In the genomic region with DNA sequence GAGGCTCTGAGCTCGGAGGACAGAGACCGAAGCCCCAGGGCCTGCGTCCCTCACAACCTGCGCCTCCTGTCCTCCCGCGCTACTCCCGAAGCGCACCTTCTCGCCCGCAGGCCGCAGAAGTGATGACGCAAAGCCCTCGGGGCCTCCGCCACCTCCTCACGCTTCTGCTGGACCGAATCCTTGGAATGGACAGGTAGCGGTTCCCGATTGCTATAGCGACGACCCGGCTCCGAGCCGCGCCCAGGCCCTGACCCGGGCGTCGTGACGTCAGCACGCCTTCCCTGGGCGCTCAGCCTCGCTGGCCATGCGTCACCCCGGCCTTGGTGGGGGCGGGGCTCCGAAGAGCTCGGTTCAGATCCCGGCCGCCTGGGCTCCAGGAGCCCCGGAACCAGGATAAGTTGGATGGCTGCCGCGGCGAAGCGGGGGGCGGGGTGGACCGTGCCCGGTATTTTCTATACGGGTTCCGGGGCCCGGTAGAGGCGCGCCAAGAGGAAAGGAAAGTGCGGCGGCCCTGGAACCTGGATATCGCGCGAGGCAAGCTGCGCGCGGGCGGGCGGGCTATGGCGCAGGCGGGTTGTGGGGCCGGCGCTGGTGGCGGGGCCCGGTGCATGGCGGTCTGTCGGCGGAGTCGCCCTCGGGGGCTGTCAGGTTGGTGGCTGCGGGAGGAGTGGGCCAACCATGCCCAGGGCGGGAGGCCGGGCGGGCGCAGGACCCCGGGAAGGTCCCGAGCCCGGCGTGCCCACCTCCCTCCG, we compare ENCODE assay signal across 8 cellular contexts. TPM values are rescaled to one million over a fixed set of nuclear protein-coding genes. Genes with fewer than 3 reads are reported as not detected.
DNase-seq lines count a peak whose midpoint lies in the region; ATAC-seq, FAIRE-seq and TF ChIP-seq lines count a peak whose summit lies in the region.

TSS of gene ZNF76 (plus strand) at position 542 of the 752 bp plus-strand sequence. CDS start 21,417 bp downstream, outside the sequence.

- H3K27me3 Mint-ChIP-seq in progenitor cell of endocrine pancreas = no peaks in the 10 kb centered on the region

- H3K4me1 Mint-ChIP-seq in progenitor cell of endocrine pancreas (ENCODE audit: low read depth) = peaks cover 32% of the 10 kb centered on the region

- peak within 1 kb of the TSS; percentile 98 for H3K4me3 Mint-ChIP-seq in progenitor cell of endocrine pancreas (ENCODE audit: low read depth)

- H3K9me3 Mint-ChIP-seq in progenitor cell of endocrine pancreas (ENCODE audit: low read depth) = no peaks in the 10 kb centered on the region

- TF ChIP-seq CTCF in progenitor cell of endocrine pancreas (IDR thresholded peaks at IDR 0.05; ENCODE audit: unreplicated experiment) = no peak

- H3K36me3 Mint-ChIP-seq in progenitor cell of endocrine pancreas (ENCODE audit: insufficient read depth) = no peaks in the 10 kb centered on the region

- DNase-seq in GM12892 (ENCODE audit: insufficient read length) = peak; percentile 97
- DNase-seq in NCI-H146 treated with DMSO at 0.1 percent for 48 hours (lab: John Stamatoyannopoulos, UW; ENCODE audit: unreplicated experiment) = peak; percentile 84
- DNase-seq in amniotic epithelial cell (ENCODE audit: low read depth) = peak; percentile 92
- DNase-seq in left cardiac atrium = peak; percentile 99
- DNase-seq in progenitor cell of endocrine pancreas (ENCODE audit: low spot score, unreplicated experiment) = peak; percentile 96
- DNase-seq in ureter (ENCODE audit: low spot score) = peak; percentile 98

- peak; percentile 80 for ATAC-seq in HG02852 (IDR thresholded peaks at IDR 0.05; ENCODE audit: unreplicated experiment)
- peak; percentile 96 for ATAC-seq in left cardiac atrium

- TF ChIP-seq POLR2A in GM12892 (IDR thresholded peaks at IDR 0.05; ENCODE audit: low read depth, low read length) = peak; percentile 39; the same call in 1 of the 2 replicates

- FAIRE-seq in GM12892 (lab: Jason Lieb, UNC) = peak; percentile 94

- intact Hi-C loops in T-helper 1 cell treated with Interleukin-12 subunit alpha and Interleukin-12 subunit beta and Interleukin-4 antibody, amounts not matched to agents 30 ng/mL and 1 ng/mL, for 36 hours (cut with micrococcal nuclease) = loop anchor here (1.0 to 2.0 kb wide), 9 partner anchors 35 to 768 kb away; partner anchors contain the start of genes FANCE, ILRUN, MAPK14 and RPL10A
- intact Hi-C loops in left cardiac atrium (cut with DNase I) = no loop called here

- H3K27ac Mint-ChIP-seq in progenitor cell of endocrine pancreas = peak within 1 kb of the TSS; percentile 99

RNA-seq across cellular contexts. Expression of gene ZNF76, which starts in this region (rescaled TPM):
- polyA plus RNA-seq in GM12892 (2012; ENCODE audit: missing spikeins) = 21.7 TPM
- total RNA-seq in T-helper 1 cell treated with Interleukin-12 subunit alpha and Interleukin-12 subunit beta and Interleukin-4 antibody, amounts not matched to agents 30 ng/mL and 1 ng/mL, for 36 hours = 37.3 and 38.7 TPM in 2 replicates
- total RNA-seq in left cardiac atrium = 10 to 100 TPM; 24.1 to 26.4 TPM
- total RNA-seq in progenitor cell of endocrine pancreas = 61.2 and 61.7 TPM in 2 replicates
- 53.4 TPM for total RNA-seq in ureter

Comparison
In these comparisons a context has a peak if more than half of its experiments do, and no peak if none do; other contexts are left out.
1. Peak in every context shown above with its lines: DNase-seq and ATAC-seq.